Comparison of ENCODE assay signal across 26 cellular contexts in the genomic region with DNA sequence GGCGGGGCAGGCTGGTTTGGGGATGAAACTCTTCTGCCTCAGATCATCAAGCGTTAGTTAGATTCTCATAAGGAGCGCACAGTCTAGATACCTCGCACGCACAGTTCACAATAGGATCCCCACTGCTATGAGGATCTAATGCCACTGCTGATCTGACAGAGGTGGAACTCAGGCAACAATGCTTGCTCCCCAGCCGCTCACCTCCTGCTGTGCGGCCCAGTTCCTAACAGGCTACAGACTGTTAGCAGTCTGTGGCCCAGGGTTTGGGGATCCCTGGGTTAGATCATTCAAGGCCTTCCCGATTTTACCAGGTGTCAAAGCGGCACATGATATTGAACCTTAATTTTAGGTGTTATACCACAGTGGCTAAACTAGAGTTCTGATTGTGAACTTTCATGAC.
"Had no signal": no experiment of that assay in that cellular context is flagged by ENCODE, and none has a peak within 500 bp of the region (broad histone marks: within the 10 kb centered on the region; RNA-seq: fewer than 3 reads in every experiment).

No MANE protein-coding gene starts in this region.

- H3K36me3 Mint-ChIP-seq: naive thymus-derived CD8-positive, alpha-beta T cell; type B pancreatic cell had no signal

- H3K27ac Mint-ChIP-seq: progenitor cell of endocrine pancreas, type B pancreatic cell had no signal

- H3K36me3 ChIP-seq: esophagus muscularis mucosa, gastroesophageal sphincter, heart left ventricle, lower lobe of right lung, tibial artery had no signal

- DNase-seq: dorsolateral prefrontal cortex; effector CD4-positive, alpha-beta T cell; foreskin keratinocyte; heart left ventricle; islet precursor cell; kidney glomerular epithelial cell; left colon; left ventricle myocardium superior; lower lobe of right lung; naive thymus-derived CD8-positive, alpha-beta T cell; stimulated activated CD4-positive, alpha-beta T cell treated with anti-CD3 and anti-CD28 coated beads, Interleukin-12 subunit alpha, Interleukin-12 subunit beta, amount 100 ng/mL, for 4 hours; stimulated activated CD4-positive, alpha-beta T cell treated with anti-CD3 and anti-CD28 coated beads, Interleukin-1b, Interleukin-23, amount 100 ng/mL, for 48 hours; stimulated activated CD4-positive, alpha-beta T cell treated with anti-CD3 and anti-CD28 coated beads, Interleukin-4, amount 100 ng/mL, for 1 hour; stimulated activated CD8-positive, alpha-beta memory T cell treated with anti-CD3 and anti-CD28 coated beads, Interleukin-4, amount 100 ng/mL, for 48 hours; stimulated activated naive CD4-positive, alpha-beta T cell; substantia nigra; testis; tibial artery had no signal

- H2AFZ ChIP-seq: hepatocyte, parathyroid adenoma had no signal

- H3K4me1 ChIP-seq: foreskin keratinocyte, lower lobe of right lung, parathyroid adenoma, testis had no signal

- H3K79me2 ChIP-seq: parathyroid adenoma had no signal

- ATAC-seq: gastroesophageal sphincter; heart left ventricle; left colon; left ventricle myocardium superior; naive thymus-derived CD8-positive, alpha-beta T cell; sciatic nerve had no signal

- H3K9me3 ChIP-seq: esophagus muscularis mucosa, gastroesophageal sphincter, heart left ventricle, lower lobe of right lung, testis, tibial artery had no signal

- H3K9me3 Mint-ChIP-seq: naive thymus-derived CD8-positive, alpha-beta T cell; type B pancreatic cell had no signal

- H3K27me3 Mint-ChIP-seq: naive thymus-derived CD8-positive, alpha-beta T cell; progenitor cell of endocrine pancreas; type B pancreatic cell had no signal

- H3K27me3 ChIP-seq: dorsolateral prefrontal cortex, esophagus muscularis mucosa, foreskin keratinocyte, gastroesophageal sphincter, heart left ventricle, hepatocyte, testis, tibial artery had no signal

- H3K4me2 ChIP-seq: hepatocyte, smooth muscle cell had no signal

- H3K4me3 Mint-ChIP-seq: naive thymus-derived CD8-positive, alpha-beta T cell; type B pancreatic cell had no signal

- H3K4me3 ChIP-seq: dorsolateral prefrontal cortex, esophagus muscularis mucosa, gastroesophageal sphincter, heart left ventricle, hepatocyte, lower lobe of right lung, smooth muscle cell, testis, tibial artery had no signal

- H3K27ac ChIP-seq: esophagus muscularis mucosa, foreskin keratinocyte, gastroesophageal sphincter, heart left ventricle, hepatocyte, lower lobe of right lung, parathyroid adenoma, testis, tibial artery had no signal
